In genomic region chr15:94119923-94120775, GRCh38 we compare ENCODE assay signal across 1 cellular context.
A peak's percentile ranks its signal among the peaks of the same experiment; 100 is the strongest.
TF ChIP-seq lines count a peak whose summit lies in the region.

No MANE protein-coding gene starts in this region.

TF ChIP-seq in GM12878, 131 proteins besides CTCF, POLR2A, EP300 and RAD21 (continued from another document):
- TF ChIP-seq, protein P1, sequence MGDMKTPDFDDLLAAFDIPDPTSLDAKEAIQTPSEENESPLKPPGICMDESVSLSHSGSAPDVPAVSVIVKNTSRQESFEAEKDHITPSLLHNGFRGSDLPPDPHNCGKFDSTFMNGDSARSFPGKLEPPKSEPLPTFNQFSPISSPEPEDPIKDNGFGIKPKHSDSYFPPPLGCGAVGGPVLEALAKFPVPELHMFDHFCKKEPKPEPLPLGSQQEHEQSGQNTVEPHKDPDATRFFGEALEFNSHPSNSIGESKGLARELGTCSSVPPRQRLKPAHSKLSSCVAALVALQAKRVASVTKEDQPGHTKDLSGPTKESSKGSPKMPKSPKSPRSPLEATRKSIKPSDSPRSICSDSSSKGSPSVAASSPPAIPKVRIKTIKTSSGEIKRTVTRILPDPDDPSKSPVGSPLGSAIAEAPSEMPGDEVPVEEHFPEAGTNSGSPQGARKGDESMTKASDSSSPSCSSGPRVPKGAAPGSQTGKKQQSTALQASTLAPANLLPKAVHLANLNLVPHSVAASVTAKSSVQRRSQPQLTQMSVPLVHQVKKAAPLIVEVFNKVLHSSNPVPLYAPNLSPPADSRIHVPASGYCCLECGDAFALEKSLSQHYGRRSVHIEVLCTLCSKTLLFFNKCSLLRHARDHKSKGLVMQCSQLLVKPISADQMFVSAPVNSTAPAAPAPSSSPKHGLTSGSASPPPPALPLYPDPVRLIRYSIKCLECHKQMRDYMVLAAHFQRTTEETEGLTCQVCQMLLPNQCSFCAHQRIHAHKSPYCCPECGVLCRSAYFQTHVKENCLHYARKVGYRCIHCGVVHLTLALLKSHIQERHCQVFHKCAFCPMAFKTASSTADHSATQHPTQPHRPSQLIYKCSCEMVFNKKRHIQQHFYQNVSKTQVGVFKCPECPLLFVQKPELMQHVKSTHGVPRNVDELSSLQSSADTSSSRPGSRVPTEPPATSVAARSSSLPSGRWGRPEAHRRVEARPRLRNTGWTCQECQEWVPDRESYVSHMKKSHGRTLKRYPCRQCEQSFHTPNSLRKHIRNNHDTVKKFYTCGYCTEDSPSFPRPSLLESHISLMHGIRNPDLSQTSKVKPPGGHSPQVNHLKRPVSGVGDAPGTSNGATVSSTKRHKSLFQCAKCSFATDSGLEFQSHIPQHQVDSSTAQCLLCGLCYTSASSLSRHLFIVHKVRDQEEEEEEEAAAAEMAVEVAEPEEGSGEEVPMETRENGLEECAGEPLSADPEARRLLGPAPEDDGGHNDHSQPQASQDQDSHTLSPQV (IDR thresholded peaks at IDR 0.05) = peak; percentile 82; the same call in 1 of the 2 replicates
- TF ChIP-seq EZH2 (IDR thresholded peaks at IDR 0.05; ENCODE audit: borderline replicate concordance, control insufficient read depth, low read depth, low read length) (no peak), ZSCAN29 (IDR thresholded peaks at IDR 0.05) (no peak), RUNX3 (IDR thresholded peaks at IDR 0.05; ENCODE audit: low read length) (0 out of 2 replicates have a peak, but pooled peaks have one; percentile 31), WRNIP1 (IDR thresholded peaks at IDR 0.05; ENCODE audit: borderline replicate concordance, low read depth, low read length) (0 out of 2 replicates have a peak, but pooled peaks have one; percentile 68), BHLHE40 (IDR thresholded peaks at IDR 0.05; ENCODE audit: borderline replicate concordance in 1 of 2, low read depth in 2 of 2, low read length in 1 of 2) (0 out of 4 replicates have a peak, but pooled peaks of 1 of the 2 experiments have one; percentile 14), ZBTB40 (IDR thresholded peaks at IDR 0.05; ENCODE audit: borderline replicate concordance) (no peak), ATF7 (IDR thresholded peaks at IDR 0.05; ENCODE audit: low read depth) (peak; percentile 75), SMARCA5 (IDR thresholded peaks at IDR 0.05) (peak; percentile 67; the same call in 1 of the 2 replicates), CBFB (IDR thresholded peaks at IDR 0.05; ENCODE audit: low read depth) (no peak), STAT3 (IDR thresholded peaks at IDR 0.05; ENCODE audit: low read depth, low read length) (no peak), ATF3 (IDR thresholded peaks at IDR 0.05; ENCODE audit: borderline replicate concordance, extremely low read depth, low read depth, low read length) (peak; percentile 46; the same call in 1 of the 2 replicates), CREB1 (IDR thresholded peaks at IDR 0.05; ENCODE audit: low read depth) (peak; percentile 67), NR2F1 (conservative IDR thresholded peaks at IDR 0.05) (no peak), YY1 (IDR thresholded peaks at IDR 0.05; ENCODE audit: low read depth, low read length) (peak; percentile 93), CREM (IDR thresholded peaks at IDR 0.05; ENCODE audit: low read depth) (peak; percentile 82), HDGF (IDR thresholded peaks at IDR 0.05) (no peak), RB1 (IDR thresholded peaks at IDR 0.05; ENCODE audit: borderline replicate concordance) (0 out of 2 replicates have a peak, but pooled peaks have one; percentile 24), NFYA (IDR thresholded peaks at IDR 0.05; ENCODE audit: borderline replicate concordance, low read depth, low read length) (no peak), FOXM1 (IDR thresholded peaks at IDR 0.05; ENCODE audit: low read depth, low read length) (peak; percentile 39; the same call in 1 of the 2 replicates)
- TF ChIP-seq, protein P2, sequence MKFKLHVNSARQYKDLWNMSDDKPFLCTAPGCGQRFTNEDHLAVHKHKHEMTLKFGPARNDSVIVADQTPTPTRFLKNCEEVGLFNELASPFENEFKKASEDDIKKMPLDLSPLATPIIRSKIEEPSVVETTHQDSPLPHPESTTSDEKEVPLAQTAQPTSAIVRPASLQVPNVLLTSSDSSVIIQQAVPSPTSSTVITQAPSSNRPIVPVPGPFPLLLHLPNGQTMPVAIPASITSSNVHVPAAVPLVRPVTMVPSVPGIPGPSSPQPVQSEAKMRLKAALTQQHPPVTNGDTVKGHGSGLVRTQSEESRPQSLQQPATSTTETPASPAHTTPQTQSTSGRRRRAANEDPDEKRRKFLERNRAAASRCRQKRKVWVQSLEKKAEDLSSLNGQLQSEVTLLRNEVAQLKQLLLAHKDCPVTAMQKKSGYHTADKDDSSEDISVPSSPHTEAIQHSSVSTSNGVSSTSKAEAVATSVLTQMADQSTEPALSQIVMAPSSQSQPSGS (IDR thresholded peaks at IDR 0.05; ENCODE audit: low read length) = peak; percentile 54; the same call in 1 of the 2 replicates
- TF ChIP-seq, protein P3, sequence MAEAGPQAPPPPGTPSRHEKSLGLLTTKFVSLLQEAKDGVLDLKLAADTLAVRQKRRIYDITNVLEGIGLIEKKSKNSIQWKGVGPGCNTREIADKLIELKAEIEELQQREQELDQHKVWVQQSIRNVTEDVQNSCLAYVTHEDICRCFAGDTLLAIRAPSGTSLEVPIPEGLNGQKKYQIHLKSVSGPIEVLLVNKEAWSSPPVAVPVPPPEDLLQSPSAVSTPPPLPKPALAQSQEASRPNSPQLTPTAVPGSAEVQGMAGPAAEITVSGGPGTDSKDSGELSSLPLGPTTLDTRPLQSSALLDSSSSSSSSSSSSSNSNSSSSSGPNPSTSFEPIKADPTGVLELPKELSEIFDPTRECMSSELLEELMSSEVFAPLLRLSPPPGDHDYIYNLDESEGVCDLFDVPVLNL (IDR thresholded peaks at IDR 0.05; ENCODE audit: low read depth, low read length) = no peak
